9 cellular contexts compared by ENCODE assay signal in the genomic region with DNA sequence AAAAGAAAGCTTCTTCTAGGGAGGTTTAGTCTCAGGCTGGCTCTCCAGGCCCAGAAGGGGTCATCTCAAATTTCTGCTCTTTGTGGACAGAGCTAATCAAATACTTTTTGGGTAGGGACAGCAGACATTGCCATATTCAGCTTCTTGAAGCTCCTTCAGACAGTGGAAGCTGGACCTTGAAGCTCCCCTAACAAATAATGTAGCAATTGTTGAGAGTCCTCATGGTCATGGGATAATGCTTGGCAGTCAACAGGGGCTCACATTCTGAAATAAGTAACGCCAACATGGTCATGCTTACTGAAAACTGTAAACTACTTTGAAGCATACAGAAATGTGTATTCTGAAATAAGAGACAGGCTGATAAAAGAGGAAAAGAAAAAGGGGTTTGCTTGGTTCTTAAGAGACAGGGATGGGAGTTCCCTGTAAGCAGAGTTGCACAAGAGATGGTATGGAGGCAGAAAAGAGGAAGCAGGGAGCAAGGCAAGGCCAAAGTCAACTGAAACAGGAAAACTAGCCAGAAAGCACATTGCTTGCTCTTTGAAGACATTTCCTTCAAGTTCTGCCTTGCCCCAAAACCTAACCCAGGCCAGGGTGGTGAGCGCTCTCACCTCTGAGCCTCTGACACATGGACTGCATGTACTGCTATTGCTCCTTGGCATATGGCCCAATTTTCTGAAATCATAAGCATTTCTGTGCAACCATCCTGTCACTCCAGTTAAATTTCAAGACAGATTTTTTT. TPM values are rescaled to one million over a fixed set of nuclear protein-coding genes. Genes with fewer than 3 reads are reported as not detected.
DNase-seq lines count a peak whose midpoint lies in the region; ATAC-seq, FAIRE-seq and TF ChIP-seq lines count a peak whose summit lies in the region.
"Had no signal": no experiment of that assay in that cellular context is flagged by ENCODE, and none has a peak within 500 bp of the region (broad histone marks: within the 10 kb centered on the region; RNA-seq: fewer than 3 reads in every experiment).

No MANE protein-coding gene starts in this region.

- no peak overlapping the region; the same call in 1 of the 2 replicates for H3K4me2 ChIP-seq in K562 (ENCODE audit: insufficient read depth, low read length)

- no peak overlapping the region for H3K4me3 ChIP-seq in K562

- H2AFZ ChIP-seq in K562 (ENCODE audit: low read depth, low read length), result peak overlapping the region; percentile 51

- H4K20me1 ChIP-seq in K562 (replicated peaks; ENCODE audit: control insufficient read depth, insufficient read depth, low read length), result no peaks in the 10 kb centered on the region

- H3K79me2 ChIP-seq in K562 (ENCODE audit: control insufficient read depth, insufficient read depth, low read length), result no peaks in the 10 kb centered on the region

- TF ChIP-seq CTCF in K562 (IDR thresholded peaks at IDR 0.05 in 2 of 3, conservative IDR thresholded peaks at IDR 0.05 in 1 of 3; ENCODE audit: insufficient read depth in 2 of 3, low read depth in 1 of 3, low read length in 3 of 3) (no peak), D721Med (IDR thresholded peaks at IDR 0.05; ENCODE audit: insufficient read depth, missing control alignments) (no peak)

- H3K27me3 ChIP-seq in K562 (ENCODE audit: control insufficient read depth in 2 of 2, insufficient read depth in 2 of 2, low read length in 2 of 2), result no peaks in the 10 kb centered on the region

- no peaks in the 10 kb centered on the region for H3K9me1 ChIP-seq in K562 (ENCODE audit: control insufficient read depth, insufficient read depth, low read length)

- H3K36me3 ChIP-seq in K562 (ENCODE audit: control insufficient read depth, insufficient read depth, low read length), result no peaks in the 10 kb centered on the region

- no peak for DNase-seq in GM12891 (ENCODE audit: insufficient read length, low spot score)
- DNase-seq in K562 (ENCODE audit: extremely low read depth in 1 of 4, low spot score in 3 of 4), result no peak
- no peak for DNase-seq in memory B cell (ENCODE audit: low spot score in 2 of 2)
- DNase-seq in D721Med (ENCODE audit: insufficient read length, low spot score), result no peak
- no peak for DNase-seq in NCI-H446 (lab: John Stamatoyannopoulos, UW)
- DNase-seq in NCI-H1694 (lab: John Stamatoyannopoulos, UW), result no peak
- DNase-seq: NCI-H1105 treated with DMSO at 0.1 percent for 48 hours had no signal

- no peaks in the 10 kb centered on the region for H3K27me3 Mint-ChIP-seq in memory B cell

- H3K9me3 Mint-ChIP-seq in memory B cell, result no peaks in the 10 kb centered on the region

- BruUV-seq in K562 (replicated peaks; lab: Mats Ljungman, UMichigan), result no TSS peak

- H3K36me3 Mint-ChIP-seq in memory B cell, result peaks cover 26% of the 10 kb centered on the region

- H3K4me1 ChIP-seq in K562 (replicated peaks in 1 of 2; ENCODE audit: control insufficient read depth in 2 of 2, insufficient read depth in 2 of 2, low read length in 2 of 2), result peaks cover 5 to 47% of the 10 kb centered on the region in 2 experiments

- no peak overlapping the region for H3K9ac ChIP-seq in K562 (ENCODE audit: insufficient read depth in 1 of 2, low read depth in 2 of 2, low read length in 2 of 2)

- 67% methylated on average over 2 of the region's 2 CpGs for WGBS in K562 (ENCODE audit: insufficient coverage, low coverage, missing lambda C conversion rate)

- CTCF ChIA-PET in K562 (lab: Yijun Ruan, JAX; ENCODE audit: low intra/inter-chr PET ratio), result no interaction called here

- peak overlapping the region; percentile 2 for H3K27ac Mint-ChIP-seq in memory B cell

- no peak for TF ChIP-seq POLR2A in GM12891 (IDR thresholded peaks at IDR 0.05; ENCODE audit: low read depth, low read length)
- TF ChIP-seq POLR2A in K562 (conservative IDR thresholded peaks at IDR 0.05), result no peak

- H3K4me1 Mint-ChIP-seq in memory B cell, result peaks cover 17% of the 10 kb centered on the region

- in situ Hi-C loops in K562 (cut with MboI), result no loop called here

- no peak for TF ChIP-seq RAD21 in K562 (CRISPR knock-in tag; conservative IDR thresholded peaks at IDR 0.05 in 1 of 2, IDR thresholded peaks at IDR 0.05 in 1 of 2)

- no peaks in the 10 kb centered on the region for H3K9me3 ChIP-seq in K562 (replicated peaks; ENCODE audit: control insufficient read depth, insufficient read depth, low read depth, low read length)

- FAIRE-seq in GM12891 (lab: Jason Lieb, UNC), result no peak
- FAIRE-seq in K562 (lab: Jason Lieb, UNC), result no peak
- no peak for FAIRE-seq in D721Med (lab: Jason Lieb, UNC)

- H3K27ac ChIP-seq in K562 (ENCODE audit: extremely low read depth, low read depth, low read length), result no peak overlapping the region; the same call in 2 of the 3 replicates

- POLR2A ChIA-PET in K562 (lab: Yijun Ruan, JAX), result no interaction called here

- ATAC-seq in HG03342 (IDR thresholded peaks at IDR 0.05; ENCODE audit: unreplicated experiment), result peak; percentile 47
- ATAC-seq in K562, result no peak
- peak; percentile 75 for ATAC-seq in memory B cell (ENCODE audit: low read depth)
- ATAC-seq in GM18861 (IDR thresholded peaks at IDR 0.05; ENCODE audit: unreplicated experiment), result no peak

- intact Hi-C loops in K562 (cut with micrococcal nuclease), result no loop called here

- H3K4me3 Mint-ChIP-seq in memory B cell, result no peak overlapping the region

- no peak for TF ChIP-seq EP300 in K562 (IDR thresholded peaks at IDR 0.05; ENCODE audit: low read length)

TF ChIP-seq in GM12891, 5 proteins besides CTCF, POLR2A, EP300 and RAD21:
- TF ChIP-seq SPI1 (IDR thresholded peaks at IDR 0.05; ENCODE audit: low read depth, low read length) (peak; percentile 83), POU2F2 (IDR thresholded peaks at IDR 0.05; ENCODE audit: low read depth, low read length) (no peak)
TF ChIP-seq in GM12891: peak in this region for 1.

TF ChIP-seq in K562, 482 proteins besides CTCF, POLR2A, EP300 and RAD21:
- TF ChIP-seq CHD4 (IDR thresholded peaks at IDR 0.05; ENCODE audit: insufficient read depth, insufficient replicate concordance, low read depth, low read length, poor library complexity, severe bottlenecking) (no peak), JUNB (CRISPR knock-in tag; conservative IDR thresholded peaks at IDR 0.05) (no peak), EP400 (IDR thresholded peaks at IDR 0.05) (no peak), MYC (IDR thresholded peaks at IDR 0.05; ENCODE audit: low read depth, low read length) (peak; percentile 27; the same call in 1 of the 2 replicates), MYC (CRISPR knock-in tag; IDR thresholded peaks at IDR 0.05; ENCODE audit: borderline replicate concordance, low read depth) (no peak), EHMT2 (IDR thresholded peaks at IDR 0.05) (peak; percentile 47; the same call in 1 of the 2 replicates), CEBPB (tag; IDR thresholded peaks at IDR 0.05) (peak; percentile 97), CEBPG (CRISPR knock-in tag; IDR thresholded peaks at IDR 0.05) (peak; percentile 62), CEBPG (tag; conservative IDR thresholded peaks at IDR 0.05 in 1 of 2, IDR thresholded peaks at IDR 0.05 in 1 of 2) (peak; percentile 73 to 90), SMARCE1 (IDR thresholded peaks at IDR 0.05) (peak; percentile 48; the same call in 1 of the 2 replicates), SMARCA4 (IDR thresholded peaks at IDR 0.05) (0 out of 2 replicates have a peak, but pooled peaks have one; percentile 23), CTBP1 (IDR thresholded peaks at IDR 0.05; ENCODE audit: borderline replicate concordance) (no peak), TRIM24 (IDR thresholded peaks at IDR 0.05) (0 out of 4 replicates have a peak, but pooled peaks of 1 of the 2 experiments have one; percentile 21), L3MBTL2 (IDR thresholded peaks at IDR 0.05) (peak; percentile 75), SPI1 (IDR thresholded peaks at IDR 0.05; ENCODE audit: borderline replicate concordance, low read depth, low read length) (peak; percentile 94), NFIC (IDR thresholded peaks at IDR 0.05) (peak; percentile 45; the same call in 1 of the 2 replicates)

RNA-seq across cellular contexts. Expression of a gene that starts 53.1 kb away (rescaled TPM):
- polyA plus RNA-seq in GM12891 (2012; ENCODE audit: low read depth, missing spikeins), result 24.9 TPM
- total RNA-seq in K562 (2011; cell fraction: chromatin; rRNA removed; ENCODE audit: low replicate concordance), result 207 and 465 TPM in 2 replicates
- total RNA-seq in K562 (2011; cell fraction: nucleolus; rRNA removed), result 88.1 and 130 TPM in 2 replicates
- total RNA-seq in K562 (2011; cell fraction: nucleoplasm; rRNA removed), result 182 and 231 TPM in 2 replicates
- total RNA-seq in K562 (2014; rRNA removed) (33.5 and 38.1 TPM in 2 replicates), K562 (2014; rRNA removed; fragmentation: Illumina TruSeq; extraction: Trizol) (41.7 and 46.6 TPM in 2 replicates), K562 (2015; rRNA removed; fragmentation: Illumina TruSeq; extraction: Trizol) (38.6 and 39.9 TPM in 2 replicates), K562 (2021) (48.1 and 55.3 TPM in 2 replicates)
- polyA plus RNA-seq in K562 (2011; rRNA removed) (11.1 and 14.5 TPM in 2 replicates), K562 (2014; fragmentation: Illumina TruSeq; extraction: Trizol) (33.8 and 38.7 TPM in 2 replicates), K562 (2014; fragmentation: Nextera tagmentation; extraction: Ambion mirVana) (10 to 100 TPM in 1 of 2 experiments, 1 to 10 TPM in 1; 8.9 to 15.9 TPM), K562 (2014; rRNA removed) (18.2 and 23.4 TPM in 2 replicates)
- 7.9 and 14.7 TPM in 2 replicates for polyA plus RNA-seq in K562 (2011; cell fraction: cytosol; rRNA removed)
- polyA plus RNA-seq in K562 (2011; cell fraction: nucleus; rRNA removed), result 55.0 and 72.1 TPM in 2 replicates
- 26.5 and 30.8 TPM in 2 replicates for polyA plus RNA-seq in K562 (2012)
- 84.5 and 96.0 TPM in 2 replicates for polyA minus RNA-seq in K562 (2011; rRNA and poly(A)+ RNA removed)
- 28.8 and 34.0 TPM in 2 replicates for polyA minus RNA-seq in K562 (2011; cell fraction: cytosol; rRNA and poly(A)+ RNA removed)
- 110 and 143 TPM in 2 replicates for polyA minus RNA-seq in K562 (2011; cell fraction: nucleus; rRNA and poly(A)+ RNA removed)

Comparison
In these comparisons a context has a peak if more than half of its experiments do, and no peak if none do; other contexts are left out.
1. ATAC-seq: peak in HG03342 (single experiment) and memory B cell (single experiment); none in K562 (single experiment) and GM18861 (single experiment).